ENCODE assay signal across 8 cellular contexts in the genomic region with DNA sequence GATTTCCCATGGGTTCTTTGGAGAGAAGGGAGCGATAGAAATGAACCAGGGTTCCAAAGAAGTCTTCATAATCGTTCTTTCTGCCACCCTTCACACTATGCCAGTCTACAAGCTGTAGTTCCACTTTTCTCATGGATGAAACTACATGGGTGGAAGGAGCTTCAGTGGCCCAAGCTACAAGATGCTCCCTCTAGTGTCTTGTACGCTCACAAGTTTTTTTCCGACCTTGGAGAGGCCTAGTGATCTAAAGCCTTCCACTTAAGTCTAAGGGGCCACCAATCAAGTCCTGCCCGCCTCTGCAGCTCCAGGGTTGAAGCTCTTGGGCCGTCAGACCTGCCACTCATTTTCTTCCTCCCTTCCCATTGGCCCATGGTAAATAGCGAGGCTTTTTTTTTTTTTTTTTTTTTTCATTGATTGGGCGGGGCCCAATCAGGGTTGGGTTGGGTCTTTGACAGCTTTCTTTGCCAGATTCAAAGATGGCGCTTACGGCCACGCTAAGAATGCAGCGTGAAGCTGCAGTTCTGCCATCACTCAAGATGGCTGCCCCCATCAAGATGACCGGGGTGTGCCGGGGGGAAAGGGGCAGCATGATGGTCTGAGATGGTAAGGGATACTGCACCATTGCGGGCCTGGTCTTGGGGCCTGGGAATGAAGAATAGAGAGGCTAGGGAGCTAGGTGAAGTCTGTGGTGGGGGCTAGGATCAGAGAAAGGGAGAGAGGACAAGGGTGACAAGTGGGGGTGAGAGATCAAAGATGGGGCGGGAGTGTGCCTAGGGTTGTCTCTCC. TPM values are rescaled to one million over a fixed set of nuclear protein-coding genes. Genes with fewer than 3 reads are reported as not detected.
DNase-seq lines count a peak whose midpoint lies in the region; ATAC-seq and TF ChIP-seq lines count a peak whose summit lies in the region.

A gene (plus strand): TSS at position 527 of the 786 bp plus-strand sequence. CDS start 430 bp downstream, outside the sequence.

- peak within 1 kb of the TSS; percentile 51 for H3K9ac ChIP-seq in trophoblast cell (ENCODE audit: low read length)

- peaks cover 5% of the 10 kb centered on the region for H3K79me2 ChIP-seq in trophoblast cell (ENCODE audit: control insufficient read depth, insufficient read depth, low read length, poor library complexity)

- H3K79me1 ChIP-seq in trophoblast cell (ENCODE audit: low read length), result peaks cover 23% of the 10 kb centered on the region

- peak within 1 kb of the TSS; percentile 85 for H3K4me2 ChIP-seq in trophoblast cell (ENCODE audit: low read length)

- peak within 1 kb of the TSS; percentile 98 for H4K91ac ChIP-seq in trophoblast cell (ENCODE audit: low read depth, low read length)

- H3K4me3 ChIP-seq in GM12875 (ENCODE audit: low read depth, low read length) (peak within 1 kb of the TSS; percentile 77), trophoblast cell (ENCODE audit: low read depth, low read length) (peak within 1 kb of the TSS; percentile 78)

- peak within 1 kb of the TSS; percentile 96 for H3K27ac Mint-ChIP-seq in type B pancreatic cell

- DNase-seq in NCI-H1417 (lab: John Stamatoyannopoulos, UW) (peak; percentile 86 to 100 (median 98)), SW480 (ENCODE audit: low spot score) (peak; percentile 97), cardiac septum (ENCODE audit: low spot score) (peak; percentile 91), trophoblast cell (peak; percentile 97 to 99), type B pancreatic cell (ENCODE audit: extremely low spot score, unreplicated experiment) (peak; percentile 86)

- peak within 1 kb of the TSS; percentile 100 for H3K4me3 Mint-ChIP-seq in type B pancreatic cell

- H2AFZ ChIP-seq in trophoblast cell (ENCODE audit: insufficient read depth, low read length, poor library complexity), result peak within 1 kb of the TSS; percentile 93

- intact Hi-C loops in cardiac septum (cut with DNase I), result loop anchor here (5.0 to 10.0 kb wide), 2 partner anchors 157 to 519 kb away; a partner anchor contains a TSS

- H3K9me3 Mint-ChIP-seq in type B pancreatic cell, result no peaks in the 10 kb centered on the region

- H3K36me3 ChIP-seq in trophoblast cell (ENCODE audit: control insufficient read depth in 1 of 2, insufficient read depth in 2 of 2, low read length in 2 of 2), result peaks cover 10 to 17% of the 10 kb centered on the region in 2 experiments

- ATAC-seq in HG02763 (IDR thresholded peaks at IDR 0.05; ENCODE audit: unreplicated experiment), result peak; percentile 94

- H3K36me3 Mint-ChIP-seq in type B pancreatic cell, result peaks cover 4% of the 10 kb centered on the region

- H3K14ac ChIP-seq in trophoblast cell (ENCODE audit: low read length), result peak within 1 kb of the TSS; percentile 90

- H2AK5ac ChIP-seq in trophoblast cell (ENCODE audit: low read length), result peak within 1 kb of the TSS; percentile 63

- peaks cover 23 to 27% of the 10 kb centered on the region in 2 experiments for H3K4me1 ChIP-seq in trophoblast cell (ENCODE audit: control insufficient read depth in 1 of 2, insufficient read depth in 2 of 2, low read length in 2 of 2)

- peak within 1 kb of the TSS; percentile 97 for H4K12ac ChIP-seq in trophoblast cell (ENCODE audit: low read depth, low read length)

- peak within 1 kb of the TSS; percentile 81 for H2BK120ac ChIP-seq in trophoblast cell (ENCODE audit: insufficient read depth, low read length, poor library complexity)

- H3K18ac ChIP-seq in trophoblast cell (ENCODE audit: low read length), result peak within 1 kb of the TSS; percentile 69

- peaks cover 5% of the 10 kb centered on the region for H3K27me3 Mint-ChIP-seq in type B pancreatic cell

- H3K23ac ChIP-seq in trophoblast cell (ENCODE audit: low read length), result no peak within 1 kb of the TSS

- H3K27me3 ChIP-seq in trophoblast cell (ENCODE audit: insufficient read depth, low read length), result no peaks in the 10 kb centered on the region

- peak within 1 kb of the TSS; percentile 49 for H3K4ac ChIP-seq in trophoblast cell (ENCODE audit: low read depth, low read length)

- H3K9me3 ChIP-seq in trophoblast cell (ENCODE audit: insufficient read depth, low read depth, low read length), result no peaks in the 10 kb centered on the region

- TF ChIP-seq CTCF in GM12875 (IDR thresholded peaks at IDR 0.05; ENCODE audit: borderline replicate concordance, insufficient read depth, low read depth, low read length) (peak; percentile 62), type B pancreatic cell (conservative IDR thresholded peaks at IDR 0.05) (peak; percentile 67)

- peak within 1 kb of the TSS; percentile 88 for H2BK12ac ChIP-seq in trophoblast cell (ENCODE audit: low read length)

- peaks cover 25% of the 10 kb centered on the region for H3K4me1 Mint-ChIP-seq in type B pancreatic cell (ENCODE audit: unreplicated experiment)

- H3K27ac ChIP-seq in adipose tissue (ENCODE audit: low read depth, low read length) (no peak within 1 kb of the TSS), trophoblast cell (ENCODE audit: low read depth, low read length) (peak within 1 kb of the TSS; percentile 29)

- 4 to 11% (median 6%) methylated on average over 16 of the region's 16 CpGs for whole genome bisulfite sequencing in adipose tissue, 3 donors
- WGBS in trophoblast cell (ENCODE audit: extremely low coverage, insufficient coverage, insufficient read length), result no CpG with 5 or more reads among the region's 16 CpGs

- peak within 1 kb of the TSS; percentile 54 for H2BK5ac ChIP-seq in trophoblast cell (ENCODE audit: low read depth, low read length, poor library complexity)

- peak within 1 kb of the TSS; percentile 98 for H4K8ac ChIP-seq in trophoblast cell (ENCODE audit: low read depth, low read length)

RNA-seq across cellular contexts. Expression of the gene that starts here (rescaled TPM):
- polyA plus RNA-seq in adipose tissue, result 10 to 100 TPM in 2 of 3 donors, 1 to 10 TPM in 1; 3.8 to 12.6 (median 11.7) TPM
- total RNA-seq in cardiac septum, result 34.1 TPM
- polyA plus RNA-seq in trophoblast cell (2013), result 7.6 and 7.7 TPM in 2 replicates
- 13.6 and 13.7 TPM in 2 replicates for total RNA-seq in type B pancreatic cell (ENCODE audit: low replicate concordance)
